Comparison of ENCODE assay signal across 19 cellular contexts in the genomic region with DNA sequence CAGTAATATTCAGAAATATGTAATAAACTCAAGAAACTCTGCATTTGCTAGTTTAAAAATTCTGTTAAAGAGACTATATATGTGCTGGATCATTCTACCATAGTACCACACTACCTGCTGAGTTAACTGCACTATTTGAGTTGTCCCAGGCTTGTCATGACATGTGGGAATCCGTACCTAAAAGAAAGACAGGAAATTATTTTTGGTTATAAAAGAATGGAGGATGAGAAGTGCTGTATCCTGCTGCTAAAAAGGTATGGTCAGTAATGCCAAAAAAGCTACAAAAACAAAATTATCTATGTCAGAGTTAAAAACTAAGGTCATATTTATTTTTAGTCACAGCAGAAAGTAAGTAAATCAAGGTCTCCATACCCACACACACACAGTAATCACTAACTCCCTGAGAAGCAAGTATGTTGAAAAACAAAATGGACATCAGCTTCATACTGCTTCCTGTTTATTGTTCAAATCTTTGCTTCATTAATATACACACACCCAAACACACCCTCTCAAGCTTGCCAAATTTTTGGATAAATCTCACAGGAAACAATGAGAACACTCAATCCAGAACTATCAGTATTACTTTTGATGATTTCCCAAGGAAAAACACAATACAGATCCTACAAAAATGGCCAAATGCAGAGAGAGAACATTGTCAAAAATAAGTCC. TPM values are rescaled to one million over a fixed set of nuclear protein-coding genes. Genes with fewer than 3 reads are reported as not detected.
DNase-seq lines count a peak whose midpoint lies in the region; ATAC-seq and TF ChIP-seq lines count a peak whose summit lies in the region.
"Had no signal": no experiment of that assay in that cellular context is flagged by ENCODE, and none has a peak within 500 bp of the region (broad histone marks: within the 10 kb centered on the region; RNA-seq: fewer than 3 reads in every experiment).

No MANE protein-coding gene starts in this region.

- CTCF ChIA-PET in activated CD8-positive, alpha-beta T cell treated with anti-CD3 and anti-CD28 coated beads for 36 hours (lab: Charles Lee), result interaction anchor here (0.8 kb wide), 1 partner anchor 11 kb away, joined by 3 read pairs; no protein-coding TSS in a partner anchor

- ATAC-seq in activated CD8-positive, alpha-beta T cell treated with anti-CD3 and anti-CD28 coated beads for 36 hours, result no peak
- ATAC-seq in HG02610 (IDR thresholded peaks at IDR 0.05; ENCODE audit: unreplicated experiment), result no peak
- no peak for ATAC-seq in HG02938 (IDR thresholded peaks at IDR 0.05; ENCODE audit: unreplicated experiment)
- ATAC-seq: gastroesophageal sphincter, GM12878 had no signal

- peak overlapping the region; percentile 13 for H3K27ac Mint-ChIP-seq in activated CD8-positive, alpha-beta T cell treated with anti-CD3 and anti-CD28 coated beads for 36 hours
- peak overlapping the region; percentile 22 for H3K27ac Mint-ChIP-seq in progenitor cell of endocrine pancreas

- H3K4me1 Mint-ChIP-seq in activated CD8-positive, alpha-beta T cell treated with anti-CD3 and anti-CD28 coated beads for 36 hours (ENCODE audit: low read depth), result peaks cover 6% of the 10 kb centered on the region
- H3K4me1 Mint-ChIP-seq in progenitor cell of endocrine pancreas (ENCODE audit: low read depth), result no peaks in the 10 kb centered on the region

- TF ChIP-seq CTCF in activated CD8-positive, alpha-beta T cell treated with anti-CD3 and anti-CD28 coated beads for 36 hours (IDR thresholded peaks at IDR 0.05), result no peak
- no peak for TF ChIP-seq CTCF in progenitor cell of endocrine pancreas (IDR thresholded peaks at IDR 0.05; ENCODE audit: unreplicated experiment)

- POLR2A ChIA-PET in activated CD8-positive, alpha-beta T cell treated with anti-CD3 and anti-CD28 coated beads for 36 hours (lab: Charles Lee), result interaction anchor here (1.0 kb wide), 1 partner anchor 30 kb away, joined by 3 read pairs; no protein-coding TSS in a partner anchor

- intact Hi-C loops in activated CD8-positive, alpha-beta T cell treated with anti-CD3 and anti-CD28 coated beads for 36 hours (cut with micrococcal nuclease), result no loop called here

- H3K27ac ChIP-seq in HUES48 (ENCODE audit: low read depth, low read length), result peak overlapping the region; percentile 84
- H3K27ac ChIP-seq in epithelial cell of prostate, result peak overlapping the region; percentile 82
- H3K27ac ChIP-seq: C4-2B had no signal

- H3K9me3 Mint-ChIP-seq in activated CD8-positive, alpha-beta T cell treated with anti-CD3 and anti-CD28 coated beads for 36 hours, result no peaks in the 10 kb centered on the region
- H3K9me3 Mint-ChIP-seq in progenitor cell of endocrine pancreas (ENCODE audit: low read depth), result no peaks in the 10 kb centered on the region

- no peak for DNase-seq in activated CD8-positive, alpha-beta T cell treated with anti-CD3 and anti-CD28 coated beads for 36 hours
- DNase-seq in epithelial cell of prostate (ENCODE audit: low read depth, low spot score), result no peak
- DNase-seq in progenitor cell of endocrine pancreas (ENCODE audit: low spot score, unreplicated experiment), result no peak
- no peak for DNase-seq in NCI-H524 treated with DMSO at 0.1 percent for 48 hours (lab: John Stamatoyannopoulos, UW)
- no peak for DNase-seq in UCSD-AML1 (lab: John Stamatoyannopoulos, UW; ENCODE audit: unreplicated experiment)
- DNase-seq: effector CD4-positive, alpha-beta T cell; EL; islet precursor cell; KBM-7; NCI-H1436; NCI-H510A; posterior cingulate gyrus; trophoblast cell had no signal

- H3K27me3 Mint-ChIP-seq in activated CD8-positive, alpha-beta T cell treated with anti-CD3 and anti-CD28 coated beads for 36 hours, result no peaks in the 10 kb centered on the region
- H3K27me3 Mint-ChIP-seq in progenitor cell of endocrine pancreas, result no peaks in the 10 kb centered on the region

- peaks cover 16% of the 10 kb centered on the region for H3K36me3 Mint-ChIP-seq in activated CD8-positive, alpha-beta T cell treated with anti-CD3 and anti-CD28 coated beads for 36 hours (ENCODE audit: low read depth)
- peaks cover 8% of the 10 kb centered on the region for H3K36me3 Mint-ChIP-seq in progenitor cell of endocrine pancreas (ENCODE audit: insufficient read depth)

- no peak overlapping the region for H3K9ac ChIP-seq in HUES48 (ENCODE audit: low read depth, low read length)

- no peak overlapping the region for H3K4me3 ChIP-seq in HUES48 (ENCODE audit: low read depth, low read length)
- H3K4me3 ChIP-seq: gastroesophageal sphincter, GM12878 had no signal

- peaks cover 27% of the 10 kb centered on the region for H3K36me3 ChIP-seq in HUES48 (ENCODE audit: control insufficient read depth, insufficient read depth, low read length)

- no peaks in the 10 kb centered on the region for H3K27me3 ChIP-seq in HUES48 (ENCODE audit: control insufficient read depth, insufficient read depth, low read length)
- H3K27me3 ChIP-seq: gastroesophageal sphincter had no signal

- H3K4me3 Mint-ChIP-seq in activated CD8-positive, alpha-beta T cell treated with anti-CD3 and anti-CD28 coated beads for 36 hours, result no peak overlapping the region
- H3K4me3 Mint-ChIP-seq in progenitor cell of endocrine pancreas (ENCODE audit: low read depth), result no peak overlapping the region

- peaks cover 18% of the 10 kb centered on the region for H3K4me1 ChIP-seq in HUES48 (ENCODE audit: control insufficient read depth, insufficient read depth, low read length)

- H3K9me3 ChIP-seq in HUES48 (ENCODE audit: control insufficient read depth, insufficient read depth, low read length), result no peaks in the 10 kb centered on the region
- H3K9me3 ChIP-seq: gastroesophageal sphincter had no signal

RNA-seq across cellular contexts. Expression of gene DENND6A, which starts 33.7 kb away (rescaled TPM):
- total RNA-seq in activated CD8-positive, alpha-beta T cell treated with anti-CD3 and anti-CD28 coated beads for 36 hours, result 10 to 100 TPM; 10.1 to 13.1 TPM
- total RNA-seq in progenitor cell of endocrine pancreas, result 29.1 and 31.9 TPM in 2 replicates
